Comparison of ENCODE assay signal across 10 cellular contexts in the genomic region with DNA sequence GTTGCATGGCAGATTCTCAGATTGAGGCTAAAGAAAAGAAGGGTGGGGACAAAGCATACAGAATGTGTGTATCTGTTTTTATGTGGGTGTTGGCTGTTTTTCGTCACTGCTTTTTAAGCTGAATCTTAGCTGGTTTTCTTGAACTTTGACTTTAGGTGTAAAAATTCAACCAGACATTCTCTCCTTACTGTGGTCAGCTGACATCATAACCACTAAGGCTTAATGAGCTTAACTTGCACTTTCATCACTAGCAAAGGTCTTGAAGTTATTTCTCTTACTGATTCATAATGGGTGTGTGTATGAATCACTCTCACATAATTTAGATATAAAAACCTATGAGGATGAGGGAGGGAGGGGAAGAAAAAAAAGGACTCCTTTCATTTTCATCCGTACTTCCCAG. TPM values are rescaled to one million over a fixed set of nuclear protein-coding genes. Genes with fewer than 3 reads are reported as not detected.
DNase-seq lines count a peak whose midpoint lies in the region; ATAC-seq and TF ChIP-seq lines count a peak whose summit lies in the region.
"Had no signal": no experiment of that assay in that cellular context is flagged by ENCODE, and none has a peak within 500 bp of the region (broad histone marks: within the 10 kb centered on the region; RNA-seq: fewer than 3 reads in every experiment).

No MANE protein-coding gene starts in this region.

- WGBS in spleen, 5 donors, result 66 to 78% (median 70%) methylated on average over 2 of the region's 2 CpGs

- intact Hi-C loops in spleen (cut with DNase I; ENCODE audit: low total_unique reads), result no loop called here

- H3K4me3 Mint-ChIP-seq in stimulated activated naive CD8-positive, alpha-beta T cell treated with anti-CD3 and anti-CD28 coated beads, Interleukin-15, Interleukin-2, amounts not matched to agents 100 ng/mL and 50 ng/mL, for 24 hours, result peak overlapping the region; percentile 78

- H3K36me3 ChIP-seq in spleen, result peaks cover 0 to 65% (median 33%) of the 10 kb centered on the region in 6 donors

- H3K4me1 Mint-ChIP-seq in stimulated activated naive CD8-positive, alpha-beta T cell treated with anti-CD3 and anti-CD28 coated beads, Interleukin-15, Interleukin-2, amounts not matched to agents 100 ng/mL and 50 ng/mL, for 24 hours (ENCODE audit: low read depth), result peaks cover 73% of the 10 kb centered on the region

- H3K4me1 ChIP-seq in spleen, result peaks cover 7 to 26% (median 11%) of the 10 kb centered on the region in 6 donors

- peak overlapping the region in 2 of 8 donors; percentile 19 to 38 for H3K27ac ChIP-seq in spleen
- H3K27ac ChIP-seq: BLaER1 treated with 17β-estradiol and CSF1 and Interleukin-3, amounts not matched to agents 10 nM and 100 nM had no signal

- peak overlapping the region; percentile 94 for H3K27ac Mint-ChIP-seq in stimulated activated naive CD8-positive, alpha-beta T cell treated with anti-CD3 and anti-CD28 coated beads, Interleukin-15, Interleukin-2, amounts not matched to agents 100 ng/mL and 50 ng/mL, for 24 hours

- H3K9me3 ChIP-seq in spleen, result no peaks in the 10 kb centered on the region
- H3K9me3 ChIP-seq: BLaER1 treated with 17β-estradiol and CSF1 and Interleukin-3, amounts not matched to agents 10 nM and 100 nM had no signal

- TF ChIP-seq POLR2A in spleen (IDR thresholded peaks at IDR 0.05), result no peak

- ATAC-seq in HG03439 (IDR thresholded peaks at IDR 0.05; ENCODE audit: unreplicated experiment), result no peak
- ATAC-seq in GM19455 (IDR thresholded peaks at IDR 0.05; ENCODE audit: unreplicated experiment), result no peak

- H3K36me3 Mint-ChIP-seq in stimulated activated naive CD8-positive, alpha-beta T cell treated with anti-CD3 and anti-CD28 coated beads, Interleukin-15, Interleukin-2, amounts not matched to agents 100 ng/mL and 50 ng/mL, for 24 hours (ENCODE audit: low read depth), result peaks cover 44% of the 10 kb centered on the region

- no peaks in the 10 kb centered on the region for H3K27me3 Mint-ChIP-seq in stimulated activated naive CD8-positive, alpha-beta T cell treated with anti-CD3 and anti-CD28 coated beads, Interleukin-15, Interleukin-2, amounts not matched to agents 100 ng/mL and 50 ng/mL, for 24 hours

- TF ChIP-seq CTCF in WI38 (IDR thresholded peaks at IDR 0.05; ENCODE audit: low read depth, low read length), result no peak
- TF ChIP-seq CTCF in foreskin fibroblast (IDR thresholded peaks at IDR 0.05; ENCODE audit: low read depth, low read length), result no peak
- TF ChIP-seq CTCF in spleen (IDR thresholded peaks at IDR 0.05 in 8 of 11, conservative IDR thresholded peaks at IDR 0.05 in 3 of 11), result no peak

- H3K27me3 ChIP-seq in spleen (replicated peaks in 1 of 7), result no peaks in the 10 kb centered on the region
- H3K27me3 ChIP-seq: BLaER1 treated with 17β-estradiol and CSF1 and Interleukin-3, amounts not matched to agents 10 nM and 100 nM had no signal

- H3K4me3 ChIP-seq in WI38 (ENCODE audit: low read depth, low read length), result peak overlapping the region; percentile 50
- H3K4me3 ChIP-seq in foreskin fibroblast (ENCODE audit: low read depth in 1 of 2, low read length in 2 of 2), result peak overlapping the region; percentile 26 to 50
- no peak overlapping the region for H3K4me3 ChIP-seq in spleen
- H3K4me3 ChIP-seq: BLaER1 treated with 17β-estradiol and CSF1 and Interleukin-3, amounts not matched to agents 10 nM and 100 nM had no signal

- peak; percentile 6 to 20 for DNase-seq in activated CD4-positive, alpha-beta T cell treated with anti-CD3 and anti-CD28 coated beads for 4 hours
- no peak for DNase-seq in activated CD4-positive, alpha-beta T cell treated with anti-CD3 and anti-CD28 coated beads for 1 hour
- DNase-seq in foreskin fibroblast (peak; percentile 83 to 91), spleen (no peak)
- DNase-seq: left cardiac atrium had no signal

- H3K9me3 Mint-ChIP-seq in stimulated activated naive CD8-positive, alpha-beta T cell treated with anti-CD3 and anti-CD28 coated beads, Interleukin-15, Interleukin-2, amounts not matched to agents 100 ng/mL and 50 ng/mL, for 24 hours, result no peaks in the 10 kb centered on the region

RNA-seq across cellular contexts. Expression of gene CDC6, which starts 4.0 kb away (rescaled TPM):
- 10 to 100 TPM in 2 of 7 donors, 1 to 10 TPM in 5; 4.2 to 11.6 (median 5.7) TPM for total RNA-seq in spleen
- polyA plus RNA-seq in spleen, result 1 to 10 TPM; 1.2 to 4.8 (median 4.1) TPM

RNA-seq across cellular contexts. Expression of gene RARA, which starts 25.3 kb away (rescaled TPM):
- 10 to 100 TPM; 56.6 to 95.1 (median 71.2) TPM for total RNA-seq in spleen
- polyA plus RNA-seq in spleen, result 10 to 100 TPM; 13.3 to 28.3 (median 14.8) TPM

Comparison
In these comparisons a context has a peak if more than half of its experiments do, and no peak if none do; other contexts are left out.
1. DNase-seq: peak in activated CD4-positive, alpha-beta T cell treated with anti-CD3 and anti-CD28 coated beads for 4 hours (2 of 2) and foreskin fibroblast (2 of 2); none in activated CD4-positive, alpha-beta T cell treated with anti-CD3 and anti-CD28 coated beads for 1 hour (single experiment) and spleen (single experiment).
2. H3K4me3 ChIP-seq: peak in WI38 (single experiment) and foreskin fibroblast (2 of 2); none in spleen (0 of 8).